In genomic region chr5:78203815-78204214, GRCh38 we compare ENCODE assay signal across 31 cellular contexts.
"Had no signal": no experiment of that assay in that cellular context is flagged by ENCODE, and none has a peak within 500 bp of the region (broad histone marks: within the 10 kb centered on the region; RNA-seq: fewer than 3 reads in every experiment).

No MANE protein-coding gene starts in this region.

- H3K27me3 ChIP-seq: neural progenitor cell, ovary, spleen, suprapubic skin, thyroid gland, tibial nerve, upper lobe of left lung, vagina had no signal

- H3K4me1 ChIP-seq: neural progenitor cell, parathyroid adenoma, psoas muscle, spleen, suprapubic skin, thyroid gland, tibial nerve, upper lobe of left lung, vagina had no signal

- DNase-seq: natural killer cell; occipital lobe; ovary; posterior cingulate gyrus; psoas muscle; right cardiac atrium; spleen; stimulated activated CD4-positive, alpha-beta T cell treated with anti-CD3 and anti-CD28 coated beads, Interleukin-12 subunit alpha, Interleukin-12 subunit beta, amount 100 ng/mL, for 4 hours; stimulated activated CD4-positive, alpha-beta T cell treated with anti-CD3 and anti-CD28 coated beads, Interleukin-1b, Interleukin-23, amount 100 ng/mL, for 48 hours; stimulated activated CD4-positive, alpha-beta T cell treated with anti-CD3 and anti-CD28 coated beads, Interleukin-4, amount 100 ng/mL, for 1 hour; stimulated activated CD4-positive, alpha-beta T cell treated with anti-CD3 and anti-CD28 coated beads, Interleukin-4, amount 100 ng/mL, for 4 hours; stimulated activated CD8-positive, alpha-beta memory T cell treated with anti-CD3 and anti-CD28 coated beads, Interleukin-4, amount 100 ng/mL, for 48 hours; stimulated activated naive CD4-positive, alpha-beta T cell; stimulated activated naive CD8-positive, alpha-beta T cell treated with anti-CD3 and anti-CD28 coated beads, Interleukin-15, amount 100 ng/mL, for 72 hours; stimulated activated naive CD8-positive, alpha-beta T cell treated with anti-CD3 and anti-CD28 coated beads, Interleukin-15, Interleukin-2, amounts not matched to agents 100 U/mL and 50 U/mL, for 24 hours; substantia nigra; thyroid gland; upper lobe of left lung had no signal

- H3K9me3 Mint-ChIP-seq: natural killer cell; stimulated activated memory B cell treated with anti-CD40 and anti-IgM and Interleukin-4, amounts not matched to agents 10 μg/mL and 1 μg/mL and 100 μg/mL, for 72 hours had no signal

- H3K4me3 ChIP-seq: neural progenitor cell, ovary, psoas muscle, skin epidermis, smooth muscle cell, spleen, suprapubic skin, thoracic aorta, thyroid gland, tibial nerve, upper lobe of left lung, vagina had no signal

- FAIRE-seq: urothelium cell line had no signal

- H3K27ac ChIP-seq: neural progenitor cell, ovary, parathyroid adenoma, psoas muscle, skin epidermis, suprapubic skin, thoracic aorta, thyroid gland, tibial nerve, upper lobe of left lung, vagina had no signal

- H3K36me3 ChIP-seq: ovary, thoracic aorta, thyroid gland had no signal

- H3K4me3 Mint-ChIP-seq: natural killer cell; nephron; neural progenitor cell; stimulated activated memory B cell treated with anti-CD40 and anti-IgM and Interleukin-4, amounts not matched to agents 10 μg/mL and 1 μg/mL and 100 μg/mL, for 72 hours; stimulated activated naive CD8-positive, alpha-beta T cell treated with anti-CD3 and anti-CD28 coated beads, Interleukin-15, amount 100 ng/mL, for 72 hours had no signal

- H3K27ac Mint-ChIP-seq: natural killer cell; nephron; neural progenitor cell; progenitor cell of endocrine pancreas; stimulated activated memory B cell treated with anti-CD40 and anti-IgM and Interleukin-4, amounts not matched to agents 10 μg/mL and 1 μg/mL and 100 μg/mL, for 72 hours; stimulated activated naive CD8-positive, alpha-beta T cell treated with anti-CD3 and anti-CD28 coated beads, Interleukin-15, amount 100 ng/mL, for 72 hours had no signal

- H3K9ac ChIP-seq: neural progenitor cell, parathyroid adenoma had no signal

- H2AFZ ChIP-seq: neural progenitor cell, parathyroid adenoma had no signal

- H3K9me3 ChIP-seq: ovary, psoas muscle, suprapubic skin, thoracic aorta, thyroid gland, tibial nerve, upper lobe of left lung, vagina had no signal

- H3K4me1 Mint-ChIP-seq: nephron; neural progenitor cell; stimulated activated memory B cell treated with anti-CD40 and anti-IgM and Interleukin-4, amounts not matched to agents 10 μg/mL and 1 μg/mL and 100 μg/mL, for 72 hours had no signal

- H3K4me2 ChIP-seq: neural progenitor cell, smooth muscle cell had no signal

- ATAC-seq: psoas muscle; right cardiac atrium; sciatic nerve; stimulated activated memory B cell treated with anti-CD40 and anti-IgM and Interleukin-4, amounts not matched to agents 10 μg/mL and 1 μg/mL and 100 μg/mL, for 72 hours; stimulated activated naive CD8-positive, alpha-beta T cell treated with anti-CD3 and anti-CD28 coated beads, Interleukin-15, amount 100 ng/mL, for 72 hours; stimulated activated naive CD8-positive, alpha-beta T cell treated with anti-CD3 and anti-CD28 coated beads, Interleukin-15, Interleukin-2, amounts not matched to agents 100 U/mL and 50 U/mL, for 24 hours had no signal

- H3K27me3 Mint-ChIP-seq: progenitor cell of endocrine pancreas; stimulated activated memory B cell treated with anti-CD40 and anti-IgM and Interleukin-4, amounts not matched to agents 10 μg/mL and 1 μg/mL and 100 μg/mL, for 72 hours; stimulated activated naive CD8-positive, alpha-beta T cell treated with anti-CD3 and anti-CD28 coated beads, Interleukin-15, amount 100 ng/mL, for 72 hours had no signal
